ENCODE assay signal across 8 cellular contexts in the genomic region with DNA sequence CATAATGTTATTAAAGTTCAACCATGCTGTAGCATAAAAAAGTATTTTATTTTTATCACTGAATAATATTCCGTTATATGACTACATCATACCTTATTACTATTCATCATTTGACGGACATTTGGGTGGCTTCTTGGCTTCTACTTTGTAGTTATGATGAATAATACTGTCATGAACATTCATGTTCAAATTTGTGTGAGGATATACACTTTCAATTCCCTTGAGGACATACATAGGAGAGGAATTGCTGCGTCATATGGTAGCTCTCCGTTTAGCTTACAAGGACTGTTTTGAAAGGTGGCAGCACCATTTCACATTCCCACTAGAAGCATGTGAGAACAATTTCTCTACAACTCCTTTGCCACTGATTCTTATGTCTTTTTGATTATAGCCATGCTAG.
"Had no signal": no experiment of that assay in that cellular context is flagged by ENCODE, and none has a peak within 500 bp of the region (broad histone marks: within the 10 kb centered on the region; RNA-seq: fewer than 3 reads in every experiment).

No MANE protein-coding gene starts in this region.

- H3K27ac Mint-ChIP-seq: H9 had no signal

- H3K27ac ChIP-seq: GM23248, KMS-11 had no signal

- H3K9me3 Mint-ChIP-seq: H9 had no signal

- DNase-seq: GM23248, GOT3, H9, HCEC 1CT, IMR-90, KBM-7 had no signal

- FAIRE-seq: HTR-8/SVneo had no signal

- H3K4me2 ChIP-seq: KMS-11 had no signal

- H3K9ac ChIP-seq: GM23248, KMS-11 had no signal

- H3K4me3 ChIP-seq: GM23248 had no signal

- H2AFZ ChIP-seq: GM23248 had no signal

- H3K4me3 Mint-ChIP-seq: H9 had no signal
